Comparison of ENCODE assay signal across 22 cellular contexts in the genomic region with DNA sequence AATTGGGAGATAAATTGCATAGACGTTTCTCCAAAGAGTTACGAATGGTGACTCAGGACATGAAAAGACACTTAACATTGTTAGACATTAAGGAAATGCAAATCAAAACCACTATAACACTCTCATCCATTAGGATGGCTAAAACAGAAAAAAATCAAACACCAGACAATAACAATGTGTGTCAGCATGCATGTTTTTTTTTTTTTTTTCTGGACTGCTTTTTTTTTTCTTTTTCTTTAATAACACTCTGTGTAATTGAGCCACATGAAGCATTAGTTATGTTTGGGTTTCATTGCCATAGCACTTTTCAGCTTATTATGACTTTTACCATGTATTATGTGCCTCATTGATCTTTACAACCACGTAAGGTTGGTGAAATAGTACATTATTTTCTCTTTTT.
"Had no signal": no experiment of that assay in that cellular context is flagged by ENCODE, and none has a peak within 500 bp of the region (broad histone marks: within the 10 kb centered on the region; RNA-seq: fewer than 3 reads in every experiment).

No MANE protein-coding gene starts in this region.

- H3K9me3 ChIP-seq: esophagus muscularis mucosa, neutrophil, pancreas, right lobe of liver, upper lobe of right lung had no signal

- H3K4me3 ChIP-seq: esophagus muscularis mucosa, pancreas, right lobe of liver, upper lobe of right lung had no signal

- H3K27me3 ChIP-seq: esophagus muscularis mucosa, neutrophil, pancreas, right lobe of liver, upper lobe of right lung had no signal

- H3K27me3 Mint-ChIP-seq: memory B cell; stimulated activated naive B cell treated with anti-CD40 and anti-IgM and Interleukin-4, amounts not matched to agents 10 μg/mL and 1 μg/mL and 100 μg/mL, for 72 hours had no signal

- DNase-seq: activated CD4-positive, CD25-positive, alpha-beta regulatory T cell treated with anti-CD3 and anti-CD28 coated beads, Interleukin-2, amount 50 U/mL, for 72 hours; activated CD8-positive, alpha-beta memory T cell treated with anti-CD3 and anti-CD28 coated beads for 24 hours; activated CD8-positive, alpha-beta memory T cell treated with anti-CD3 and anti-CD28 coated beads, Interleukin-2, amount 50 U/mL, for 48 hours; activated effector memory CD4-positive, alpha-beta T cell treated with anti-CD3 and anti-CD28 coated beads, Interleukin-2, amount 50 U/mL, for 16 hours; activated naive CD4-positive, alpha-beta T cell treated with anti-CD3 and anti-CD28 coated beads, Interleukin-2, amount 50 U/mL, for 16 hours; activated T-cell treated with anti-CD3 and anti-CD28 coated beads, Interleukin-2, amount 50 U/mL, for 72 hours; aorta; effector CD4-positive, alpha-beta T cell; immature natural killer cell; kidney glomerular epithelial cell; left ventricle myocardium superior; natural killer cell; pancreas; right lobe of liver; stimulated activated CD4-positive, alpha-beta T cell treated with anti-CD3 and anti-CD28 coated beads, Interleukin-4, amount 100 ng/mL, for 4 hours; stimulated activated naive B cell treated with anti-CD40 and anti-IgM and Interleukin-4, amounts not matched to agents 10 μg/mL and 1 μg/mL and 100 μg/mL, for 72 hours; upper lobe of right lung had no signal

- H3K36me3 Mint-ChIP-seq: immature natural killer cell, memory B cell, natural killer cell had no signal

- H3K4me1 Mint-ChIP-seq: immature natural killer cell, natural killer cell had no signal

- H3K9me3 Mint-ChIP-seq: activated T-cell treated with anti-CD3 and anti-CD28 coated beads, Interleukin-2, amount 50 U/mL, for 72 hours; natural killer cell had no signal

- H3K27ac Mint-ChIP-seq: activated T-cell treated with anti-CD3 and anti-CD28 coated beads, Interleukin-2, amount 50 U/mL, for 72 hours; immature natural killer cell; memory B cell; natural killer cell; T-helper 1 cell treated with Interleukin-12 subunit alpha and Interleukin-12 subunit beta and Interleukin-4 antibody, amounts not matched to agents 30 μg/mL and 1 μg/mL, for 36 hours had no signal

- H3K4me1 ChIP-seq: right lobe of liver had no signal

- H3K4me3 Mint-ChIP-seq: activated T-cell treated with anti-CD3 and anti-CD28 coated beads, Interleukin-2, amount 50 U/mL, for 72 hours; immature natural killer cell; memory B cell; natural killer cell; stimulated activated naive B cell treated with anti-CD40 and anti-IgM and Interleukin-4, amounts not matched to agents 10 μg/mL and 1 μg/mL and 100 μg/mL, for 72 hours; T-helper 1 cell treated with Interleukin-12 subunit alpha and Interleukin-12 subunit beta and Interleukin-4 antibody, amounts not matched to agents 30 μg/mL and 1 μg/mL, for 36 hours had no signal

- ATAC-seq: activated T-cell treated with anti-CD3 and anti-CD28 coated beads, Interleukin-2, amount 50 U/mL, for 72 hours; left ventricle myocardium superior; natural killer cell; pancreas; right lobe of liver; stimulated activated naive B cell treated with anti-CD40 and anti-IgM and Interleukin-4, amounts not matched to agents 10 μg/mL and 1 μg/mL and 100 μg/mL, for 72 hours; upper lobe of right lung had no signal

- H3K27ac ChIP-seq: esophagus muscularis mucosa, neutrophil, pancreas, right lobe of liver, upper lobe of right lung, VCaP had no signal

- H3K36me3 ChIP-seq: esophagus muscularis mucosa, neutrophil, pancreas, right lobe of liver, upper lobe of right lung had no signal
